12 cellular contexts compared by ENCODE assay signal in genomic region chr2:2879776-2880175, GRCh38.
DNase-seq lines count a peak whose midpoint lies in the region; ATAC-seq and TF ChIP-seq lines count a peak whose summit lies in the region.
"Had no signal": no experiment of that assay in that cellular context is flagged by ENCODE, and none has a peak within 500 bp of the region (broad histone marks: within the 10 kb centered on the region; RNA-seq: fewer than 3 reads in every experiment).

No MANE protein-coding gene starts in this region.

- ATAC-seq in GM19455 (IDR thresholded peaks at IDR 0.05; ENCODE audit: unreplicated experiment) (peak; percentile 94), HG02885 (IDR thresholded peaks at IDR 0.05; ENCODE audit: poor library complexity, unreplicated experiment) (peak; percentile 100), HG03575 (IDR thresholded peaks at IDR 0.05; ENCODE audit: extremely low read depth, insufficient number of reproducible peaks, low FRiP score, unreplicated experiment) (peak; percentile 96), body of pancreas (no peak)
- ATAC-seq: naive thymus-derived CD8-positive, alpha-beta T cell had no signal

- TF ChIP-seq CTCF in GM13976 (IDR thresholded peaks at IDR 0.05; ENCODE audit: borderline replicate concordance, control extremely low read depth, extremely low read depth, insufficient read depth, missing control alignments): no peak
- TF ChIP-seq CTCF in body of pancreas (IDR thresholded peaks at IDR 0.05): no peak

- peak; percentile 77 for DNase-seq in GM13976 (ENCODE audit: low spot score)
- no peak for DNase-seq in central memory CD4-positive, alpha-beta T cell
- DNase-seq in ureter (ENCODE audit: low spot score): no peak
- no peak for DNase-seq in G401 (ENCODE audit: low spot score)
- no peak for DNase-seq in body of pancreas
- DNase-seq: amniotic stem cell; naive thymus-derived CD8-positive, alpha-beta T cell; NCI-H2171 treated with DMSO at 0.1 percent for 48 hours; substantia nigra had no signal

- no peak overlapping the region for H3K4me3 ChIP-seq in body of pancreas

- H3K27ac ChIP-seq in body of pancreas: no peak overlapping the region

- H3K36me3 ChIP-seq in body of pancreas (replicated peaks in 1 of 2; ENCODE audit: insufficient read depth in 1 of 2, low read depth in 2 of 2): no peaks in the 10 kb centered on the region

- intact Hi-C loops in body of pancreas (cut with DNase I): no loop called here

- peaks cover 0 to 5% (median 0%) of the 10 kb centered on the region in 3 donors for H3K9me3 ChIP-seq in body of pancreas

- WGBS in body of pancreas, 2 donors: 48 to 52% methylated on average over 7 of the region's 7 CpGs

- H3K4me1 ChIP-seq in body of pancreas: no peaks in the 10 kb centered on the region

- H3K27me3 ChIP-seq in body of pancreas: no peaks in the 10 kb centered on the region

- no peak for TF ChIP-seq POLR2A in body of pancreas (IDR thresholded peaks at IDR 0.05)

- in situ Hi-C loops in GM13976 (cut with MboI; ENCODE audit: low sequenced_read_pairs, unreplicated experiment): no loop called here
- in situ Hi-C loops in G401 (cut with HindIII; ENCODE audit: low sequenced_read_pairs): no loop called here
